In the genomic region with DNA sequence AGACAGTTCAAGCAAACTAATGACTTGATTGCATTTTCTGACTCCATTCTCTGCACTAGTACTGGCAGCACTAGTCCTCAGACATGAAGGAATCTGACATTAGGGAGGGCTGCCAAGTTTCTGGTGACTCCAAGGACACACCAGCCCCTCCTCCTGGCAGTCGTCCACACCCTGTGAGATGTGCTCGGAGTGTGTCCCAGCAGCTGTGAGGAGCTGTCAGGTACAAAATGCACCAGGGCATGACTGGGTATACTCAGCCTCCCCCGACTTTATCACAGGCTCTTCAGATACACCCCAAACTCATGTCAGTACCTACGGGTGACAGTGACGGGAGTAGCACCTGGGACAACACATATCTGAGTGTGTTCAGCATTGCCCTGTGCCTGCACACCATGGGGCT, we compare ENCODE assay signal across 20 cellular contexts. TPM values are rescaled to one million over a fixed set of nuclear protein-coding genes. Genes with fewer than 3 reads are reported as not detected.
DNase-seq lines count a peak whose midpoint lies in the region; ATAC-seq and TF ChIP-seq lines count a peak whose summit lies in the region.
"Had no signal": no experiment of that assay in that cellular context is flagged by ENCODE, and none has a peak within 500 bp of the region (broad histone marks: within the 10 kb centered on the region; RNA-seq: fewer than 3 reads in every experiment).

No MANE protein-coding gene starts in this region.

- H3K9me3 Mint-ChIP-seq in activated T-helper 17 cell treated with anti-CD3 and anti-CD28 coated beads, Interleukin-2, amount 50 U/mL, for 72 hours = peaks cover 4% of the 10 kb centered on the region
- peaks cover 21% of the 10 kb centered on the region for H3K9me3 Mint-ChIP-seq in mesothelial cell of epicardium

- H3K27ac ChIP-seq in adrenal gland (peak overlapping the region in 1 of 5 donors; percentile 48), esophagus squamous epithelium (peak overlapping the region; percentile 35 to 83 (median 74)), testis (no peak overlapping the region)

- H3K4me3 Mint-ChIP-seq in activated T-helper 17 cell treated with anti-CD3 and anti-CD28 coated beads, Interleukin-2, amount 50 U/mL, for 72 hours = no peak overlapping the region
- H3K4me3 Mint-ChIP-seq in mesothelial cell of epicardium = no peak overlapping the region
- H3K4me3 Mint-ChIP-seq: CD8-positive, alpha-beta T cell; HFFc6 had no signal

- intact Hi-C loops in adrenal gland (cut with DNase I) (no loop called here), esophagus squamous epithelium (cut with DNase I) (no loop called here), left colon (cut with DNase I, micrococcal nuclease) (no loop called here), testis (cut with DNase I; ENCODE audit: low total_unique reads) (no loop called here)

- H3K27ac Mint-ChIP-seq in activated T-helper 17 cell treated with anti-CD3 and anti-CD28 coated beads, Interleukin-2, amount 50 U/mL, for 72 hours = no peak overlapping the region
- no peak overlapping the region for H3K27ac Mint-ChIP-seq in mesothelial cell of epicardium
- H3K27ac Mint-ChIP-seq: HFFc6 had no signal

- H3K4me1 Mint-ChIP-seq in activated T-helper 17 cell treated with anti-CD3 and anti-CD28 coated beads, Interleukin-2, amount 50 U/mL, for 72 hours = no peaks in the 10 kb centered on the region
- peaks cover 29% of the 10 kb centered on the region for H3K4me1 Mint-ChIP-seq in mesothelial cell of epicardium

- H3K27me3 ChIP-seq in adrenal gland (no peaks in the 10 kb centered on the region), esophagus squamous epithelium (no peaks in the 10 kb centered on the region), testis (no peaks in the 10 kb centered on the region)

- TF ChIP-seq POLR2A in adrenal gland (IDR thresholded peaks at IDR 0.05) (no peak), esophagus squamous epithelium (IDR thresholded peaks at IDR 0.05) (no peak), testis (IDR thresholded peaks at IDR 0.05) (no peak)

- H3K36me3 Mint-ChIP-seq in activated T-helper 17 cell treated with anti-CD3 and anti-CD28 coated beads, Interleukin-2, amount 50 U/mL, for 72 hours (ENCODE audit: low read depth) = no peaks in the 10 kb centered on the region
- H3K36me3 Mint-ChIP-seq in mesothelial cell of epicardium = peaks cover 18% of the 10 kb centered on the region

- TF ChIP-seq CTCF in adrenal gland (IDR thresholded peaks at IDR 0.05) = no peak
- no peak for TF ChIP-seq CTCF in esophagus squamous epithelium (IDR thresholded peaks at IDR 0.05)
- no peak for TF ChIP-seq CTCF in testis (IDR thresholded peaks at IDR 0.05)
- TF ChIP-seq CTCF in mesothelial cell of epicardium (IDR thresholded peaks at IDR 0.05; ENCODE audit: unreplicated experiment) = no peak

- no peaks in the 10 kb centered on the region for H3K27me3 Mint-ChIP-seq in activated T-helper 17 cell treated with anti-CD3 and anti-CD28 coated beads, Interleukin-2, amount 50 U/mL, for 72 hours
- no peaks in the 10 kb centered on the region for H3K27me3 Mint-ChIP-seq in mesothelial cell of epicardium (ENCODE audit: low read depth)

- H3K36me3 ChIP-seq in adrenal gland (replicated peaks in 1 of 2) (no peaks in the 10 kb centered on the region), esophagus squamous epithelium (peaks cover 0 to 7% (median 0%) of the 10 kb centered on the region in 3 donors), testis (ENCODE audit: low read depth, missing control alignments) (no peaks in the 10 kb centered on the region)

- 39 to 45% (median 42%) methylated on average over 4 to 5 of the region's 5 CpGs for WGBS in adrenal gland, 4 donors
- WGBS in esophagus squamous epithelium, 2 donors = 30% methylated on average over 2 of the region's 5 CpGs; no CpG with 5 or more reads in 1 of the 2 donors
- WGBS in testis, 2 donors = 34 to 39% methylated on average over 5 of the region's 5 CpGs

- peaks cover 0 to 5% of the 10 kb centered on the region in 2 donors for H3K4me1 ChIP-seq in adrenal gland (replicated peaks in 1 of 2)
- peaks cover 9 to 51% (median 12%) of the 10 kb centered on the region in 3 donors for H3K4me1 ChIP-seq in esophagus squamous epithelium
- peaks cover 7% of the 10 kb centered on the region for H3K4me1 ChIP-seq in testis

- H3K9me3 ChIP-seq in adrenal gland (replicated peaks in 1 of 3) (peaks cover 0 to 9% (median 0%) of the 10 kb centered on the region in 3 donors), esophagus squamous epithelium (peaks cover 0 to 11% (median 7%) of the 10 kb centered on the region in 3 donors), testis (no peaks in the 10 kb centered on the region)

- H3K4me3 ChIP-seq in adrenal gland (no peak overlapping the region), esophagus squamous epithelium (no peak overlapping the region), testis (no peak overlapping the region)
- H3K4me3 ChIP-seq: K562 had no signal

- DNase-seq in adrenal gland = peak; percentile 78 to 96 (median 87)
- DNase-seq in esophagus squamous epithelium (lab: John Stamatoyannopoulos, UW) = no peak
- no peak for DNase-seq in left colon
- peak; percentile 91 for DNase-seq in testis
- no peak for DNase-seq in AG08396 (ENCODE audit: low spot score)
- no peak for DNase-seq in mesothelial cell of epicardium (ENCODE audit: low spot score in 2 of 2, unreplicated experiment in 2 of 2)
- DNase-seq: CD8-positive, alpha-beta T cell; DMS79 treated with DMSO at 0.1 percent for 48 hours; GDM1; HFFc6; NCI-H1436 treated with DMSO at 0.1 percent for 48 hours; NCI-H2081 treated with DMSO at 0.1 percent for 48 hours; NCI-H226; NCI-H526 treated with DMSO at 0.1 percent for 48 hours; SHP77 treated with DMSO at 0.1 percent for 48 hours had no signal

- peak; percentile 48 for ATAC-seq in left colon
- no peak for ATAC-seq in activated T-helper 17 cell treated with anti-CD3 and anti-CD28 coated beads, Interleukin-2, amount 50 U/mL, for 72 hours (replicated peaks)
- ATAC-seq: CD8-positive, alpha-beta T cell; K562 had no signal

RNA-seq across cellular contexts. Expression of gene EDAR, which starts 43.1 kb away (rescaled TPM):
- not detected for total RNA-seq in adrenal gland
- polyA plus RNA-seq in adrenal gland = not detected
- 1 to 10 TPM; 3.9 to 5.3 (median 4.4) TPM for total RNA-seq in esophagus squamous epithelium
- under 1 TPM; 0.43 to 0.61 TPM for total RNA-seq in left colon
- under 1 TPM; 0.39 to 0.74 TPM for total RNA-seq in testis
- 0.30 TPM for polyA plus RNA-seq in testis (ENCODE audit: insufficient read depth, low read depth, low replicate concordance)
- not detected for total RNA-seq in activated T-helper 17 cell treated with anti-CD3 and anti-CD28 coated beads, Interleukin-2, amount 50 U/mL, for 72 hours
- 5.1 to 6.6 TPM (median 5.5 TPM) in 3 replicates for total RNA-seq in mesothelial cell of epicardium
- total RNA-seq: H1, HFFc6, K562 had no signal
- polyA plus RNA-seq: AG04450, BJ, H1 had no signal

Comparison
In these comparisons a context has a peak if more than half of its experiments do, and no peak if none do; other contexts are left out.
1. DNase-seq: peak in adrenal gland (7 of 7) and testis (single experiment); none in esophagus squamous epithelium (single experiment), left colon (0 of 2), AG08396 (single experiment) and mesothelial cell of epicardium (0 of 2).
2. H3K27ac ChIP-seq: peak in esophagus squamous epithelium (4 of 4); none in testis (0 of 2).